Comparison of ENCODE assay signal across 20 cellular contexts in the genomic region with DNA sequence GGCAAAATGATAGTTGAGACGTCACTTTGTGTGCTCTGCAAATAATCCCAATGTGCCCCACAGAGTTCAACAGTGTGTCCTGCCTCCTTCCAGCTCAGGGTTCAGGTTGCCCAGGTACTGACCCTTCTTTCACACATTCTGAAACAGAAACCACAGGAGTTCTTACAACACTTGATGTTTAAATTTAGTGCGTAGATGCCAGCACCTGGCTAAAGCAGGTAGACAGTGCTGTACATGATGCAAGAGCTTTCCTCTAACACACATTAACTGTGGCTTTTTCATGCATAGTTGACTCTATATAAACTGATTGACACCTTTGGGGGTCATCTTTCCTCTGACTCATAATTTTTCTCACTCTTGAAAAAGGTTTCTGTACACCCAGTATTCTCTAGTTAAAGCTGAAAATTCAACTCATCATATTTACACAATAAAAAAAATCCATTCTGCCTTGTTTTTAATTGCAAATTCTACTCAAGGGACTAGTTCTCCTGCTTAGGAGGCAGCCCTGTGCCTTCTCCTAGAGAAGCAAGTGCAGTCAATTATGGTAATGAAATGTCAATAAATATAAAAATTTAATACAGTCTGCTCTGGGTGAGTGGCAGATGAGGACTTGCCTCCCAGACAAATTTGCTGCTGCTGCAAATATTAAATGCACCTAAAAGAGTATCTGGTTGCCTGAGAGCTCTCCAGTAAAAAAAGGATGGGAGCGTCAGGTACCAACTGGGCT.
DNase-seq lines count a peak whose midpoint lies in the region; ATAC-seq and TF ChIP-seq lines count a peak whose summit lies in the region.
"Had no signal": no experiment of that assay in that cellular context is flagged by ENCODE, and none has a peak within 500 bp of the region (broad histone marks: within the 10 kb centered on the region; RNA-seq: fewer than 3 reads in every experiment).

No MANE protein-coding gene starts in this region.

- no peak for TF ChIP-seq POLR2A in right lobe of liver (IDR thresholded peaks at IDR 0.05)

- no peak for TF ChIP-seq CTCF in right lobe of liver (IDR thresholded peaks at IDR 0.05)
- no peak for TF ChIP-seq CTCF in A673 (conservative IDR thresholded peaks at IDR 0.05; ENCODE audit: low read depth, low read length)

- WGBS in right lobe of liver (ENCODE audit: insufficient coverage, low coverage, low lambda C conversion rate, missing lambda C conversion rate), result 50% methylated on average over 3 of the region's 3 CpGs

- H3K27me3 ChIP-seq in right lobe of liver (no peaks in the 10 kb centered on the region), A673 (replicated peaks; ENCODE audit: insufficient read depth, low read depth, low read length, poor library complexity) (peaks cover 4% of the 10 kb centered on the region)
- H3K27me3 ChIP-seq: BLaER1 treated with 17β-estradiol and CSF1 and Interleukin-3, amounts not matched to agents 10 nM and 100 nM had no signal

- H3K36me3 ChIP-seq in right lobe of liver (peaks cover 0 to 9% (median 3%) of the 10 kb centered on the region in 4 donors), A673 (ENCODE audit: insufficient read depth, low read length, poor library complexity, severe bottlenecking) (no peaks in the 10 kb centered on the region)
- H3K36me3 ChIP-seq: BLaER1 treated with 17β-estradiol and CSF1 and Interleukin-3, amounts not matched to agents 10 nM and 100 nM; neutrophil; suprapubic skin had no signal

- POLR2A ChIA-PET in A673 (lab: Charles Lee; ENCODE audit: low non-redundant PET), result no interaction called here

- H3K9me3 ChIP-seq in right lobe of liver, result no peaks in the 10 kb centered on the region
- H3K9me3 ChIP-seq in A673 (ENCODE audit: low read depth, low read length, poor library complexity, severe bottlenecking), result no peaks in the 10 kb centered on the region
- H3K9me3 ChIP-seq: BLaER1 treated with 17β-estradiol and CSF1 and Interleukin-3, amounts not matched to agents 10 nM and 100 nM; neutrophil; suprapubic skin had no signal

- CTCF ChIA-PET in A673 (lab: Charles Lee), result no interaction called here

- intact Hi-C loops in right lobe of liver (cut with DNase I), result no loop called here
- intact Hi-C loops in A673 (cut with micrococcal nuclease; ENCODE audit: unreplicated experiment), result no loop called here

- BruUV-seq in A673 (replicated peaks; lab: Mats Ljungman, UMichigan), result no TSS peak

- peaks cover 0 to 55% (median 14%) of the 10 kb centered on the region in 4 donors for H3K4me1 ChIP-seq in right lobe of liver
- no peaks in the 10 kb centered on the region for H3K4me1 ChIP-seq in A673 (ENCODE audit: insufficient read depth, low read length, poor library complexity, severe bottlenecking)
- H3K4me1 ChIP-seq: suprapubic skin had no signal

- DNase-seq in NK-92 treated with Interleukin-12 subunit alpha and Interleukin-12 subunit beta, amount 100 ng/mL, for 24 hours (lab: John Stamatoyannopoulos, UW), result peak; percentile 37
- no peak for DNase-seq in NK-92 (lab: John Stamatoyannopoulos, UW; ENCODE audit: unreplicated experiment)
- peak; percentile 73 for DNase-seq in NCI-H1417 treated with DMSO at 0.1 percent for 48 hours (lab: John Stamatoyannopoulos, UW)
- peak; percentile 94 for DNase-seq in NCI-H69 (lab: John Stamatoyannopoulos, UW)
- peak in 2 of 3 donors; percentile 72 to 81 for DNase-seq in right lobe of liver
- no peak for DNase-seq in A673 (ENCODE audit: low spot score)
- no peak for DNase-seq in activated T-cell treated with anti-CD3 and anti-CD28 coated beads, Interleukin-2, amount 50 U/mL, for 1 hour
- DNase-seq: activated CD4-positive, alpha-beta T cell treated with anti-CD3 and anti-CD28 coated beads for 1 hour; activated naive CD8-positive, alpha-beta T cell treated with anti-CD3 and anti-CD28 coated beads, Interleukin-2, amount 10 ng/mL, durations not matched to agents 7 days and 5 days; GF-D8; left ventricle myocardium superior; NCI-H524; stimulated activated CD8-positive, alpha-beta memory T cell treated with anti-CD3 and anti-CD28 coated beads, Interleukin-4, amount 100 ng/mL, for 48 hours had no signal

- ATAC-seq in right lobe of liver, result peak; percentile 83 to 95 (median 92)
- no peak for ATAC-seq in HG03342 (IDR thresholded peaks at IDR 0.05; ENCODE audit: unreplicated experiment)
- ATAC-seq: HCT116, left ventricle myocardium superior, SK-N-SH treated with all-trans-retinoic acid at 6 μM for 48 hours had no signal

- H3K27ac ChIP-seq in right lobe of liver (peak overlapping the region in 2 of 3 donors; percentile 75), A673 (ENCODE audit: low read depth, low read length, poor library complexity, severe bottlenecking) (no peak overlapping the region)
- H3K27ac ChIP-seq: BLaER1 treated with 17β-estradiol and CSF1 and Interleukin-3, amounts not matched to agents 10 nM and 100 nM; HL-60; neutrophil; suprapubic skin had no signal

- no peak overlapping the region for H3K4me3 ChIP-seq in right lobe of liver
- H3K4me3 ChIP-seq in A673 (ENCODE audit: low read depth, low read length, poor library complexity, severe bottlenecking), result no peak overlapping the region
- H3K4me3 ChIP-seq: BLaER1 treated with 17β-estradiol and CSF1 and Interleukin-3, amounts not matched to agents 10 nM and 100 nM; suprapubic skin had no signal

Comparison
In these comparisons a context has a peak if more than half of its experiments do, and no peak if none do; other contexts are left out.
1. DNase-seq: peak in NK-92 treated with Interleukin-12 subunit alpha and Interleukin-12 subunit beta, amount 100 ng/mL, for 24 hours (single experiment), NCI-H1417 treated with DMSO at 0.1 percent for 48 hours (single experiment), NCI-H69 (single experiment) and right lobe of liver (2 of 3); none in NK-92 (single experiment), A673 (single experiment) and activated T-cell treated with anti-CD3 and anti-CD28 coated beads, Interleukin-2, amount 50 U/mL, for 1 hour (single experiment).